8 cellular contexts compared by ENCODE assay signal in the genomic region with DNA sequence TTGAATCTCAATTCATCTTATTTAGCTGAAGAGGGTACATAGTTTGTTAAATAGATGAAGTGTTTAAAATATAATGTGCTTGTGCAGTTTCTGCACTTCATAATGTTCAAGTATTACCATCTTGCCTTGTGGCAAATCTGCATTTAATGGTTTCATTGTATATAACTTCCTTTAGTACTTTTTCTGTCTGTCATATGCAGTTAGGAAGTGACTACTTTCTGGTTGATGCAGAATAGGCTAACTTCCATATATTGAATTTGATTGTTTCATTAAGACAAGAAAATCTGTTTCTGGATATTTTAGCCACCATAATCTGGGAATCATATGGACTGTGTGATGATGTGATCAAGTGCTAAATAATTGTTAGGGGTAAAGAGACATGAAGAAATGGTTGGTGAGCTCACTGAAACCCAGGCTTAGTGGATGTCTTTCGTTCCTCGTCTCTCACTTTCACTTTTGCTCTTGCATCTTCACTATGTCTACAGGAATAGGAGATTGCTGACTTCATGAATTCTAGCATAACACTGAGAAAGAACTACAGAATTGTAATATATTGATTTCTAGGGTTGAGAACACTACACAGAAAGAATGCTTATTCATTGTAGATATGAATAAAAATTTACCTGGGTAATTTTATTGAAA. TPM values are rescaled to one million over a fixed set of nuclear protein-coding genes. Genes with fewer than 3 reads are reported as not detected.
DNase-seq lines count a peak whose midpoint lies in the region; ATAC-seq and TF ChIP-seq lines count a peak whose summit lies in the region.

No MANE protein-coding gene starts in this region.

- TF ChIP-seq EP300 in gastroesophageal sphincter (IDR thresholded peaks at IDR 0.05), result no peak

- H3K9me3 ChIP-seq in Peyer's patch (no peaks in the 10 kb centered on the region), gastroesophageal sphincter (no peaks in the 10 kb centered on the region)

- TF ChIP-seq POLR2A in Peyer's patch (IDR thresholded peaks at IDR 0.05), result no peak
- TF ChIP-seq POLR2A in gastroesophageal sphincter (IDR thresholded peaks at IDR 0.05), result no peak

- TF ChIP-seq CTCF in Peyer's patch (IDR thresholded peaks at IDR 0.05), result no peak
- TF ChIP-seq CTCF in gastroesophageal sphincter (IDR thresholded peaks at IDR 0.05), result no peak

- H3K27me3 ChIP-seq in Peyer's patch, result no peaks in the 10 kb centered on the region
- H3K27me3 ChIP-seq in gastroesophageal sphincter, result no peaks in the 10 kb centered on the region

- peak overlapping the region in 2 of 4 donors; percentile 2 to 44 for H3K27ac ChIP-seq in Peyer's patch
- no peak overlapping the region for H3K27ac ChIP-seq in gastroesophageal sphincter

- H3K36me3 ChIP-seq in Peyer's patch (no peaks in the 10 kb centered on the region), gastroesophageal sphincter (no peaks in the 10 kb centered on the region)

- DNase-seq in Peyer's patch (no peak), NCI-H82 treated with DMSO at 0.1 percent for 48 hours (lab: John Stamatoyannopoulos, UW; ENCODE audit: unreplicated experiment) (no peak), NCI-H446 (lab: John Stamatoyannopoulos, UW) (no peak), COLO829 (ENCODE audit: low spot score) (no peak)
- no peak for DNase-seq in stimulated activated CD4-positive, alpha-beta T cell treated with anti-CD3 and anti-CD28 coated beads, Interleukin-2, amount 100 ng/mL, for 48 hours

- peak; percentile 48 for ATAC-seq in GM18511 (IDR thresholded peaks at IDR 0.05; ENCODE audit: unreplicated experiment)
- ATAC-seq in HG02798 (IDR thresholded peaks at IDR 0.05; ENCODE audit: poor library complexity, unreplicated experiment), result peak; percentile 40
- ATAC-seq in gastroesophageal sphincter, result no peak

- 42 to 59% methylated on average over 2 of the region's 2 CpGs for whole genome bisulfite sequencing in gastroesophageal sphincter (ENCODE audit: low coverage in 1 of 2), 2 donors

- H3K4me1 ChIP-seq in Peyer's patch, result peaks cover 0 to 7% (median 2%) of the 10 kb centered on the region in 4 donors
- peaks cover 0 to 15% (median 3%) of the 10 kb centered on the region in 3 donors for H3K4me1 ChIP-seq in gastroesophageal sphincter

- H3K4me3 ChIP-seq in Peyer's patch (peak overlapping the region in 3 of 4 donors; percentile 0 to 36 (median 17)), gastroesophageal sphincter (peak overlapping the region; percentile 1 to 23)

RNA-seq across cellular contexts. Expression of gene MNS1, which starts 3.5 kb away (rescaled TPM):
- total RNA-seq in Peyer's patch (1 to 10 TPM in 3 of 4 donors, under 1 TPM in 1; 0.70 to 3.2 (median 1.5) TPM), gastroesophageal sphincter (1 to 10 TPM in 2 of 4 donors, under 1 TPM in 2; 0.93 to 2.0 (median 1.3) TPM)
